In the genomic region with DNA sequence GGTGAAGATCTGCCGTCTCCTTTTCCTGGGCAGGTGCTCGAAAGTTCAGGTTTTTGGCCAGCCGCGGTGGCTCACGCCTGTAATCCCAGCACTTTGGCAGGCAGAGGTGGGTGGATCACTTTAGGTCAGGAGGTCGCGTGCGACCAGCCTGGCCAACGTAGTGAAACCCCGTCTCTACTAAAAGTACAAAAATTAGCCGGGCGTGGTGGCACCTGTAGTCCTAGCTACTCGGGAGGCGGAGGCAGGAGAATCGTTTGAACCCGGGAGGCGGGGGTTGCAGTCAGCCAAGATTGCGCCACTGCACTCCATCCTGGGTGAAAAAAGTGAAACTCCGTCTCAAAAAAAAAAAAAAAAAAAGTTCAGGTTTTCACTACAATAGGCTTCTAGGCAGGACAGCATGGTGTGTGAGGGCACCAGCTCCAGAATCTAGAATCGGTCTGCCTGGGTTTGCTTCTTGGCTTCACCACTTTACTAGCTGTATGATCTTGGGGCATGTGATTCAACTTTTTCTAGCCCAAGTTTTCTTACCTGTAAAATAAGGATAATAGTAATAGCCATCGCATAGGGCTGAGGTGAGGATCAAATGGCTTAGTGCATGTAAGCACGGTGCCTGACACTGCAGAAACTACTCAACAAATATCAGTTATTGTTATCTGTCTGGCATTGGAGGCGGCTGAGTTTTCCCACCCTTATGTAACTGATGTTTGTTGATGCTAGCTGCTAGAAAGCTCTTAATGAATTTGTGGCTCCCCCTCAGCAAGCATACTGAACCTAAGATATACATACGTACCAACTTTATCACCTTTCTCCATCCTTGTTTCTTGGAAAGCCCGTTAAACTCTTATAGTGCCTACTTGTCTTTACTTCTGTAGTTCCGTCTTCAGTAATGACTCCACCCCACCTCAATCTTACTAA, we compare ENCODE assay signal across 8 cellular contexts. TPM values are rescaled to one million over a fixed set of nuclear protein-coding genes. Genes with fewer than 3 reads are reported as not detected.
DNase-seq lines count a peak whose midpoint lies in the region; ATAC-seq, FAIRE-seq and TF ChIP-seq lines count a peak whose summit lies in the region.

No MANE protein-coding gene starts in this region.

- TF ChIP-seq CTCF in HepG2 (CRISPR knock-in tag; IDR thresholded peaks at IDR 0.05) (no peak), transverse colon (IDR thresholded peaks at IDR 0.05) (no peak)

- peak overlapping the region; percentile 82 for H3K27ac ChIP-seq in HepG2 (ENCODE audit: extremely low read length, insufficient read depth, low read length)
- peak overlapping the region; percentile 90 to 96 (median 92) for H3K27ac ChIP-seq in transverse colon

- no peaks in the 10 kb centered on the region for H3K27me3 Mint-ChIP-seq in activated naive CD8-positive, alpha-beta T cell treated with anti-CD3 and anti-CD28 coated beads, Interleukin-2, amount 10 ng/mL, durations not matched to agents 7 days and 5 days

- in situ Hi-C loops in HepG2 (cut with HindIII; ENCODE audit: extremely low pct_ligation_motif_present, low pct_unique_long_range_greater_than_20kb), result no loop called here
- in situ Hi-C loops in transverse colon (cut with MboI; ENCODE audit: low pct_ligation_motif_present in 1 of 4, low pct_unique_long_range_greater_than_20kb in 1 of 4, low sequenced_read_pairs in 3 of 4), result no loop called here

- H3K27ac Mint-ChIP-seq in activated naive CD8-positive, alpha-beta T cell treated with anti-CD3 and anti-CD28 coated beads, Interleukin-2, amount 10 ng/mL, durations not matched to agents 7 days and 5 days, result peak overlapping the region; percentile 93

- POLR2A ChIA-PET in activated naive CD8-positive, alpha-beta T cell treated with anti-CD3 and anti-CD28 coated beads, Interleukin-2, amount 10 ng/mL, durations not matched to agents 7 days and 5 days (lab: Charles Lee), result interaction anchor here (0.7 to 2.9 kb wide), 7 partner anchors 9 to 990 kb away, joined by 3 to 14 read pairs (median 5); a partner anchor contains a TSS
- POLR2A ChIA-PET in HepG2 (lab: Yijun Ruan, JAX), result interaction anchor here (0.6 to 2.3 kb wide), 9 partner anchors 10 to 460 kb away, joined by 3 to 12 read pairs (median 4); a partner anchor contains a TSS

- TF ChIP-seq EP300 in HepG2 (IDR thresholded peaks at IDR 0.05; ENCODE audit: low read depth in 2 of 2, low read length in 2 of 2), result no peak
- TF ChIP-seq EP300 in HepG2 (CRISPR knock-in tag; IDR thresholded peaks at IDR 0.05; ENCODE audit: borderline replicate concordance), result no peak
- no peak for TF ChIP-seq EP300 in transverse colon (IDR thresholded peaks at IDR 0.05; ENCODE audit: low read depth)

- H3K4me2 ChIP-seq in HepG2 (ENCODE audit: low read depth, low read length), result peak overlapping the region; percentile 71

- no peak overlapping the region for H2AFZ ChIP-seq in HepG2 (ENCODE audit: low read length)

- DNase-seq in activated effector memory CD4-positive, alpha-beta T cell treated with anti-CD3 and anti-CD28 coated beads, Interleukin-2, amount 50 U/mL, for 16 hours, result peak; percentile 66
- DNase-seq in activated effector memory CD4-positive, alpha-beta T cell treated with Interleukin-2 at 50 U/mL for 16 hours, result no peak
- DNase-seq in activated naive CD8-positive, alpha-beta T cell treated with anti-CD3 and anti-CD28 coated beads, Interleukin-2, amount 10 ng/mL, durations not matched to agents 7 days and 5 days, result no peak
- no peak for DNase-seq in HepG2 (ENCODE audit: low spot score)
- no peak for DNase-seq in transverse colon
- DNase-seq in hepatic stellate cell (ENCODE audit: low spot score), result no peak

- peaks cover 63% of the 10 kb centered on the region for H3K79me2 ChIP-seq in HepG2 (ENCODE audit: insufficient read depth, low read length)

- H4K20me1 ChIP-seq in HepG2 (ENCODE audit: insufficient read depth, low read length), result peaks cover 43% of the 10 kb centered on the region

- H3K27me3 ChIP-seq in HepG2 (ENCODE audit: control insufficient read depth in 1 of 2, insufficient read depth in 2 of 2, low read length in 2 of 2), result no peaks in the 10 kb centered on the region; a peak in 1 of 5 replicates
- no peaks in the 10 kb centered on the region for H3K27me3 ChIP-seq in transverse colon

- intact Hi-C loops in HepG2 (cut with micrococcal nuclease; ENCODE audit: unreplicated experiment) (loop anchor here (10.0 kb wide), 1 partner anchor 120 kb away; a partner anchor contains a TSS), transverse colon (cut with DNase I; ENCODE audit: low total_unique reads) (no loop called here)

- 4% methylated on average over 26 of the region's 26 CpGs for WGBS in HepG2 (ENCODE audit: low lambda C conversion rate)
- WGBS in transverse colon (ENCODE audit: low coverage in 1 of 2), 2 donors, result 60 to 63% methylated on average over 12 to 26 of the region's 26 CpGs

- H3K4me1 ChIP-seq in HepG2 (ENCODE audit: insufficient read depth, low read length), result peaks cover 56% of the 10 kb centered on the region
- H3K4me1 ChIP-seq in transverse colon, result peaks cover 12 to 46% (median 31%) of the 10 kb centered on the region in 4 donors

- peaks cover 45% of the 10 kb centered on the region for H3K4me1 Mint-ChIP-seq in activated naive CD8-positive, alpha-beta T cell treated with anti-CD3 and anti-CD28 coated beads, Interleukin-2, amount 10 ng/mL, durations not matched to agents 7 days and 5 days

- H3K9ac ChIP-seq in HepG2 (ENCODE audit: insufficient read depth, low read depth, low read length), result peak overlapping the region; percentile 98

- peaks cover 24% of the 10 kb centered on the region for H3K36me3 Mint-ChIP-seq in activated naive CD8-positive, alpha-beta T cell treated with anti-CD3 and anti-CD28 coated beads, Interleukin-2, amount 10 ng/mL, durations not matched to agents 7 days and 5 days

- no peaks in the 10 kb centered on the region for H3K9me3 ChIP-seq in HepG2 (ENCODE audit: low read length)
- H3K9me3 ChIP-seq in transverse colon, result no peaks in the 10 kb centered on the region

- peak overlapping the region; percentile 86 to 99 (median 90) for H3K4me3 ChIP-seq in HepG2 (replicated peaks in 1 of 3; ENCODE audit: insufficient read depth in 1 of 3, low read depth in 2 of 3, low read length in 3 of 3)
- H3K4me3 ChIP-seq in transverse colon, result peak overlapping the region; percentile 59 to 97 (median 87)

- no peaks in the 10 kb centered on the region for H3K9me3 Mint-ChIP-seq in activated naive CD8-positive, alpha-beta T cell treated with anti-CD3 and anti-CD28 coated beads, Interleukin-2, amount 10 ng/mL, durations not matched to agents 7 days and 5 days

- peak overlapping the region; percentile 94 for H3K4me3 Mint-ChIP-seq in activated naive CD8-positive, alpha-beta T cell treated with anti-CD3 and anti-CD28 coated beads, Interleukin-2, amount 10 ng/mL, durations not matched to agents 7 days and 5 days

- TF ChIP-seq RAD21 in HepG2 (CRISPR knock-in tag; IDR thresholded peaks at IDR 0.05), result no peak

- CTCF ChIA-PET in HepG2 (lab: Yijun Ruan, JAX; ENCODE audit: low intra/inter-chr PET ratio, low total read pairs), result interaction anchor here (1.5 kb wide), 1 partner anchor 13 kb away, joined by 3 read pairs; no protein-coding TSS in a partner anchor

- H3K36me3 ChIP-seq in HepG2 (replicated peaks in 1 of 2; ENCODE audit: control insufficient read depth in 1 of 2, insufficient read depth in 2 of 2, low read length in 2 of 2) (peaks cover 6 to 24% of the 10 kb centered on the region in 2 experiments), transverse colon (peaks cover 0 to 3% (median 0%) of the 10 kb centered on the region in 4 donors)

- FAIRE-seq in HepG2 (lab: Jason Lieb, UNC), result no peak

- TF ChIP-seq POLR2A in HepG2 (IDR thresholded peaks at IDR 0.05; ENCODE audit: insufficient read depth in 1 of 2, low read depth in 2 of 2, low read length in 2 of 2) (no peak), transverse colon (IDR thresholded peaks at IDR 0.05) (no peak)

- BruUV-seq in HepG2 (replicated peaks; lab: Mats Ljungman, UMichigan), result TSS peak; percentile 61

- no peak for ATAC-seq in activated naive CD8-positive, alpha-beta T cell treated with anti-CD3 and anti-CD28 coated beads, Interleukin-2, amount 10 ng/mL, durations not matched to agents 7 days and 5 days (ENCODE audit: low read depth)
- ATAC-seq in HepG2 (peak; percentile 5; the same call in 1 of the 3 replicates), GM21360 (IDR thresholded peaks at IDR 0.05; ENCODE audit: unreplicated experiment) (no peak), GM21717 (IDR thresholded peaks at IDR 0.05; ENCODE audit: unreplicated experiment) (no peak)

RNA-seq across cellular contexts. Expression of a gene that starts 1.3 kb away (rescaled TPM):
- total RNA-seq in activated naive CD8-positive, alpha-beta T cell treated with anti-CD3 and anti-CD28 coated beads, Interleukin-2, amount 10 ng/mL, durations not matched to agents 7 days and 5 days, result 10 to 100 TPM; 39.8 to 40.5 TPM
- 71.7 and 115 TPM in 2 replicates for total RNA-seq in HepG2 (2016; rRNA removed; fragmentation: Illumina TruSeq; extraction: Trizol)
- 7.4 and 12.1 TPM in 2 replicates for total RNA-seq in HepG2 (2016; cell fraction: cytosol; rRNA removed; fragmentation: Illumina TruSeq; extraction: Trizol; ENCODE audit: low read depth)
- 75.7 and 110 TPM in 2 replicates for total RNA-seq in HepG2 (2016; cell fraction: insoluble cytoplasmic fraction; rRNA removed; fragmentation: Illumina TruSeq; extraction: Trizol)
- 18.1 and 21.0 TPM in 2 replicates for total RNA-seq in HepG2 (2016; cell fraction: membrane; rRNA removed; fragmentation: Illumina TruSeq; extraction: Trizol)
- total RNA-seq in HepG2 (2016; cell fraction: nucleus; rRNA removed; fragmentation: Illumina TruSeq; extraction: Trizol), result 55.8 and 57.0 TPM in 2 replicates
- 25.3 and 27.4 TPM in 2 replicates for polyA plus RNA-seq in HepG2 (2011; rRNA removed)
- polyA plus RNA-seq in HepG2 (2011; cell fraction: cytosol; rRNA removed), result 15.9 and 21.9 TPM in 2 replicates
- polyA plus RNA-seq in HepG2 (2011; cell fraction: nucleus; rRNA removed), result 13.2 and 13.6 TPM in 2 replicates
- polyA plus RNA-seq in HepG2 (2012), result 54.8 and 61.8 TPM in 2 replicates
- polyA plus RNA-seq in HepG2 (2016; cell fraction: cytosol; fragmentation: Illumina TruSeq; extraction: Trizol; ENCODE audit: low read depth), result 10.3 and 10.9 TPM in 2 replicates
- 145 and 154 TPM in 2 replicates for polyA plus RNA-seq in HepG2 (2016; cell fraction: insoluble cytoplasmic fraction; fragmentation: Illumina TruSeq; extraction: Trizol; ENCODE audit: low read depth)
- polyA plus RNA-seq in HepG2 (2016; cell fraction: membrane; fragmentation: Illumina TruSeq; extraction: Trizol; ENCODE audit: low read depth), result 14.8 and 15.6 TPM in 2 replicates
- polyA plus RNA-seq in HepG2 (2016; cell fraction: nucleus; fragmentation: Illumina TruSeq; extraction: Trizol; ENCODE audit: insufficient read depth, low read depth), result 77.3 and 80.9 TPM in 2 replicates
- 7.5 and 11.6 TPM in 2 replicates for polyA minus RNA-seq in HepG2 (2011; rRNA and poly(A)+ RNA removed; ENCODE audit: low replicate concordance)
- polyA minus RNA-seq in HepG2 (2011; cell fraction: cytosol; rRNA and poly(A)+ RNA removed), result 26.6 and 26.8 TPM in 2 replicates
- polyA minus RNA-seq in HepG2 (2011; cell fraction: nucleus; rRNA and poly(A)+ RNA removed), result 50.7 and 56.8 TPM in 2 replicates
- total RNA-seq in transverse colon, result 10 to 100 TPM in 2 of 4 donors, 1 to 10 TPM in 2; 7.2 to 25.2 (median 12.5) TPM

RNA-seq across cellular contexts. Expression of a gene that starts 12.0 kb away (rescaled TPM):
- total RNA-seq in activated naive CD8-positive, alpha-beta T cell treated with anti-CD3 and anti-CD28 coated beads, Interleukin-2, amount 10 ng/mL, durations not matched to agents 7 days and 5 days, result 100 to 1,000 TPM; 100 to 104 TPM
- total RNA-seq in HepG2 (2016; rRNA removed; fragmentation: Illumina TruSeq; extraction: Trizol) (3.7 and 4.1 TPM in 2 replicates), transverse colon (10 to 100 TPM in 1 of 4 donors, 1 to 10 TPM in 3; 1.6 to 10.3 (median 4.0) TPM)
- 2.6 and 3.8 TPM in 2 replicates for total RNA-seq in HepG2 (2016; cell fraction: cytosol; rRNA removed; fragmentation: Illumina TruSeq; extraction: Trizol; ENCODE audit: low read depth)
- total RNA-seq in HepG2 (2016; cell fraction: insoluble cytoplasmic fraction; rRNA removed; fragmentation: Illumina TruSeq; extraction: Trizol), result 3.1 and 4.2 TPM in 2 replicates
- total RNA-seq in HepG2 (2016; cell fraction: membrane; rRNA removed; fragmentation: Illumina TruSeq; extraction: Trizol), result 5.9 and 7.2 TPM in 2 replicates
- total RNA-seq in HepG2 (2016; cell fraction: nucleus; rRNA removed; fragmentation: Illumina TruSeq; extraction: Trizol), result 3.4 and 3.9 TPM in 2 replicates
- 3.8 and 5.7 TPM in 2 replicates for polyA plus RNA-seq in HepG2 (2011; rRNA removed)
- polyA plus RNA-seq in HepG2 (2011; cell fraction: cytosol; rRNA removed), result 3.4 and 4.7 TPM in 2 replicates
- polyA plus RNA-seq in HepG2 (2011; cell fraction: nucleus; rRNA removed), result 1.5 and 1.9 TPM in 2 replicates
- 4.6 and 6.5 TPM in 2 replicates for polyA plus RNA-seq in HepG2 (2012)
- 5.8 and 6.2 TPM in 2 replicates for polyA plus RNA-seq in HepG2 (2016; cell fraction: cytosol; fragmentation: Illumina TruSeq; extraction: Trizol; ENCODE audit: low read depth)
- 4.8 and 6.5 TPM in 2 replicates for polyA plus RNA-seq in HepG2 (2016; cell fraction: insoluble cytoplasmic fraction; fragmentation: Illumina TruSeq; extraction: Trizol; ENCODE audit: low read depth)
- 8.3 and 9.8 TPM in 2 replicates for polyA plus RNA-seq in HepG2 (2016; cell fraction: membrane; fragmentation: Illumina TruSeq; extraction: Trizol; ENCODE audit: low read depth)
- 4.8 and 6.1 TPM in 2 replicates for polyA plus RNA-seq in HepG2 (2016; cell fraction: nucleus; fragmentation: Illumina TruSeq; extraction: Trizol; ENCODE audit: insufficient read depth, low read depth)
- 2.4 and 9.2 TPM in 2 replicates for polyA minus RNA-seq in HepG2 (2011; rRNA and poly(A)+ RNA removed; ENCODE audit: low replicate concordance)
- polyA minus RNA-seq in HepG2 (2011; cell fraction: cytosol; rRNA and poly(A)+ RNA removed), result 3.4 and 3.7 TPM in 2 replicates
- polyA minus RNA-seq in HepG2 (2011; cell fraction: nucleus; rRNA and poly(A)+ RNA removed), result 5.8 and 7.1 TPM in 2 replicates

Comparison
In these comparisons a context has a peak if more than half of its experiments do, and no peak if none do; other contexts are left out.
1. RNA of a gene that starts 12.0 kb away (total RNA-seq): 100 to 104 TPM in activated naive CD8-positive, alpha-beta T cell treated with anti-CD3 and anti-CD28 coated beads, Interleukin-2, amount 10 ng/mL, durations not matched to agents 7 days and 5 days; 1.6 to 10.3 TPM in transverse colon and 2.6 to 7.2 TPM in HepG2; every median in the first group is over 4 times any median in the second.